In genomic region chr2:215507836-215508235, GRCh38 we compare ENCODE assay signal across 15 cellular contexts.
DNase-seq lines count a peak whose midpoint lies in the region; ATAC-seq, FAIRE-seq and TF ChIP-seq lines count a peak whose summit lies in the region.
"Had no signal": no experiment of that assay in that cellular context is flagged by ENCODE, and none has a peak within 500 bp of the region (broad histone marks: within the 10 kb centered on the region; RNA-seq: fewer than 3 reads in every experiment).

No MANE protein-coding gene starts in this region.

- in situ Hi-C loops in GM12878 (cut with MboI), result no loop called here

- no TSS peak for BruUV-seq in GM12878 (replicated peaks; lab: Mats Ljungman, UMichigan)

- H3K36me3 ChIP-seq in BLaER1 treated with 17β-estradiol and CSF1 and Interleukin-3, amounts not matched to agents 10 nM and 100 nM, result no peaks in the 10 kb centered on the region
- no peaks in the 10 kb centered on the region for H3K36me3 ChIP-seq in GM23338 (ENCODE audit: insufficient read depth)
- H3K36me3 ChIP-seq in GM12878 (ENCODE audit: control insufficient read depth in 2 of 2, insufficient read depth in 2 of 2, low read length in 1 of 2), result no peaks in the 10 kb centered on the region
- H3K36me3 ChIP-seq in liver (ENCODE audit: control insufficient read depth in 4 of 4, insufficient read depth in 3 of 4, low read depth in 1 of 4, low read length in 3 of 4), result no peaks in the 10 kb centered on the region

- H3K27ac ChIP-seq in BLaER1 treated with 17β-estradiol and CSF1 and Interleukin-3, amounts not matched to agents 10 nM and 100 nM, result peak overlapping the region in 2 of 11 experiments; percentile 18 to 30; a peak in 2 of 22 replicates
- H3K27ac ChIP-seq in GM23338 (ENCODE audit: low read depth) (no peak overlapping the region), GM12878 (ENCODE audit: control insufficient read depth, insufficient read depth) (no peak overlapping the region), liver (ENCODE audit: low read depth in 1 of 2, low read length in 2 of 2) (peak overlapping the region; percentile 1 to 8)
- H3K27ac ChIP-seq: SK-N-MC had no signal

- no peaks in the 10 kb centered on the region for H3K4me1 Mint-ChIP-seq in GM23338
- H3K4me1 Mint-ChIP-seq: T-cell had no signal

- H3K4me3 Mint-ChIP-seq in GM23338, result no peak overlapping the region
- H3K4me3 Mint-ChIP-seq: T-cell had no signal

- H3K27ac Mint-ChIP-seq in GM23338, result no peak overlapping the region
- H3K27ac Mint-ChIP-seq: T-cell had no signal

- RAD21 ChIA-PET in GM12878 (lab: Charles Lee; ENCODE audit: unreplicated experiment), result interaction anchor here (1.5 kb wide), 1 partner anchor 57 kb away, joined by 4 read pairs; no protein-coding TSS in a partner anchor

- SMC1A ChIA-PET in GM12878 (lab: Charles Lee; ENCODE audit: uncharacterized antibody, unreplicated experiment), result interaction anchor here (0.6 to 1.3 kb wide), 6 partner anchors 21 to 407 kb away, joined by 3 to 4 read pairs (median 3); no protein-coding TSS in a partner anchor

- DNase-seq in GM23338 (ENCODE audit: low spot score), result no peak
- no peak for DNase-seq in GM12878 (ENCODE audit: low read depth, low spot score)
- no peak for DNase-seq in GM19238 (ENCODE audit: insufficient read length, low spot score)
- no peak for DNase-seq in NCI-H446 treated with DMSO at 0.1 percent for 48 hours (lab: John Stamatoyannopoulos, UW)
- DNase-seq in NCI-H748 treated with DMSO at 0.1 percent for 48 hours (lab: John Stamatoyannopoulos, UW), result no peak
- DNase-seq: DMS79 treated with DMSO at 0.1 percent for 48 hours, NCI-H1105, NCI-H2081, Right ventricle myocardium superior, T-cell had no signal

- CTCF ChIA-PET in GM12878 (lab: Yijun Ruan, JAX), result interaction anchor here (1.4 kb wide), 1 partner anchor 12 kb away, joined by 4 read pairs; no protein-coding TSS in a partner anchor

- no peaks in the 10 kb centered on the region for H3K9me3 ChIP-seq in BLaER1 treated with 17β-estradiol and CSF1 and Interleukin-3, amounts not matched to agents 10 nM and 100 nM (replicated peaks in 1 of 11)
- H3K9me3 ChIP-seq in GM12878 (replicated peaks; ENCODE audit: control insufficient read depth, insufficient read depth, low read length) (no peaks in the 10 kb centered on the region), liver (ENCODE audit: control insufficient read depth in 4 of 4, low read length in 3 of 4) (no peaks in the 10 kb centered on the region)

- H4K20me1 ChIP-seq in BLaER1 treated with 17β-estradiol and CSF1 and Interleukin-3, amounts not matched to agents 10 nM and 100 nM, result no peaks in the 10 kb centered on the region
- H4K20me1 ChIP-seq in GM23338 (replicated peaks; ENCODE audit: insufficient read depth) (no peaks in the 10 kb centered on the region), GM12878 (ENCODE audit: control insufficient read depth, insufficient read depth) (no peaks in the 10 kb centered on the region)

- intact Hi-C loops in GM12878 (cut with micrococcal nuclease; ENCODE audit: unreplicated experiment), result no loop called here

- no peaks in the 10 kb centered on the region for H3K27me3 ChIP-seq in BLaER1 treated with 17β-estradiol and CSF1 and Interleukin-3, amounts not matched to agents 10 nM and 100 nM
- H3K27me3 ChIP-seq in GM23338 (ENCODE audit: insufficient read depth), result no peaks in the 10 kb centered on the region
- H3K27me3 ChIP-seq in GM12878 (replicated peaks in 1 of 2; ENCODE audit: control insufficient read depth in 2 of 2, insufficient read depth in 2 of 2, low read length in 1 of 2), result no peaks in the 10 kb centered on the region
- H3K27me3 ChIP-seq in liver (ENCODE audit: control insufficient read depth in 4 of 4, insufficient read depth in 4 of 4, low read length in 3 of 4), result no peaks in the 10 kb centered on the region

- POLR2A ChIA-PET in GM12878 (lab: Charles Lee), result no interaction called here

- no peaks in the 10 kb centered on the region for H3K79me2 ChIP-seq in GM23338 (replicated peaks; ENCODE audit: insufficient read depth)
- H3K79me2 ChIP-seq in GM12878 (ENCODE audit: control insufficient read depth, insufficient read depth, low read length), result no peaks in the 10 kb centered on the region

- no peak for TF ChIP-seq EP300 in GM12878 (IDR thresholded peaks at IDR 0.05; ENCODE audit: borderline replicate concordance in 1 of 2, control insufficient read depth in 1 of 2, low read depth in 2 of 2, low read length in 2 of 2)

- TF ChIP-seq CTCF in GM23338 (conservative IDR thresholded peaks at IDR 0.05; ENCODE audit: low read depth in 2 of 2) (no peak), GM12878 (IDR thresholded peaks at IDR 0.05 in 2 of 3, conservative IDR thresholded peaks at IDR 0.05 in 1 of 3; ENCODE audit: control insufficient read depth in 2 of 3, extremely low read depth in 1 of 3, insufficient read depth in 1 of 3, low read depth in 3 of 3, low read length in 3 of 3) (no peak), liver (IDR thresholded peaks at IDR 0.05; ENCODE audit: low read depth, low read length, missing input control) (no peak)

- no peaks in the 10 kb centered on the region for H3K36me3 Mint-ChIP-seq in GM23338 (ENCODE audit: low read depth)
- H3K36me3 Mint-ChIP-seq: T-cell had no signal

- peak overlapping the region in 8 of 11 experiments; percentile 0 to 55 (median 38); a peak in 11 of 22 replicates for H3K4me2 ChIP-seq in BLaER1 treated with 17β-estradiol and CSF1 and Interleukin-3, amounts not matched to agents 10 nM and 100 nM
- H3K4me2 ChIP-seq in GM23338 (no peak overlapping the region), GM12878 (ENCODE audit: control insufficient read depth, insufficient read depth) (no peak overlapping the region)

- no peak overlapping the region for H3K9ac ChIP-seq in BLaER1 treated with 17β-estradiol and CSF1 and Interleukin-3, amounts not matched to agents 10 nM and 100 nM
- H3K9ac ChIP-seq in GM12878 (ENCODE audit: control insufficient read depth, insufficient read depth, low read length) (no peak overlapping the region), liver (ENCODE audit: low read depth in 1 of 2, low read length in 2 of 2) (peak overlapping the region in 1 of 2 donors; percentile 26)

- no peak for TF ChIP-seq RAD21 in GM12878 (IDR thresholded peaks at IDR 0.05; ENCODE audit: insufficient read depth, low read depth, low read length)
- no peak for TF ChIP-seq RAD21 in liver (IDR thresholded peaks at IDR 0.05)

- no peaks in the 10 kb centered on the region for H3F3A ChIP-seq in GM23338 (replicated peaks; ENCODE audit: low read depth)

- no peak overlapping the region for H3K4me3 ChIP-seq in BLaER1 treated with 17β-estradiol and CSF1 and Interleukin-3, amounts not matched to agents 10 nM and 100 nM
- H3K4me3 ChIP-seq in GM23338 (no peak overlapping the region), GM12878 (no peak overlapping the region), liver (ENCODE audit: low read depth in 1 of 3, low read length in 3 of 3) (no peak overlapping the region)
- H3K4me3 ChIP-seq: SK-N-MC had no signal

- H3K4me1 ChIP-seq in BLaER1 treated with 17β-estradiol and CSF1 and Interleukin-3, amounts not matched to agents 10 nM and 100 nM, result peaks cover 0 to 25% (median 12%) of the 10 kb centered on the region in 10 experiments; a peak in 12 of 20 replicates
- H3K4me1 ChIP-seq in GM23338 (ENCODE audit: insufficient read depth) (no peaks in the 10 kb centered on the region), GM12878 (ENCODE audit: control insufficient read depth, insufficient read depth, low read length) (no peaks in the 10 kb centered on the region), liver (ENCODE audit: control insufficient read depth in 4 of 4, insufficient read depth in 4 of 4, low read length in 3 of 4) (peaks cover 3 to 35% (median 27%) of the 10 kb centered on the region in 4 donors)

- H2AFZ ChIP-seq in GM23338, result peak overlapping the region; percentile 28; the same call in 1 of the 2 replicates
- H2AFZ ChIP-seq in GM12878 (ENCODE audit: control insufficient read depth, low read depth, low read length), result no peak overlapping the region

- TF ChIP-seq POLR2A in GM12878 (IDR thresholded peaks at IDR 0.05; ENCODE audit: low read depth, low read length), result no peak

- FAIRE-seq in GM12878 (lab: Jason Lieb, UNC), result no peak

- no peaks in the 10 kb centered on the region for H3K9me2 ChIP-seq in GM23338 (ENCODE audit: insufficient read depth)

- H3K27me3 Mint-ChIP-seq in GM23338 (ENCODE audit: insufficient read depth, low read depth, poor library complexity), result no peaks in the 10 kb centered on the region

- no peak for ATAC-seq in GM23338
- peak; percentile 29 for ATAC-seq in GM12878
- ATAC-seq in HG02588 (IDR thresholded peaks at IDR 0.05; ENCODE audit: unreplicated experiment), result no peak
- ATAC-seq: HCT116, T-cell had no signal

- H3K9me3 Mint-ChIP-seq in GM23338, result no peaks in the 10 kb centered on the region
- H3K9me3 Mint-ChIP-seq: T-cell had no signal

- WGBS in GM12878 (ENCODE audit: insufficient coverage, insufficient replicate concordance, low lambda C conversion rate, missing lambda C conversion rate), result 37% methylated on average over 3 of the region's 3 CpGs
- 26% methylated on average over 3 of the region's 3 CpGs for WGBS in liver

TF ChIP-seq in GM23338, 12 proteins besides CTCF, POLR2A, EP300 and RAD21 (continues in another document):
- TF ChIP-seq NANOG (IDR thresholded peaks at IDR 0.05; ENCODE audit: borderline replicate concordance), result no peak
- TF ChIP-seq EZH2 (IDR thresholded peaks at IDR 0.05; ENCODE audit: low read depth, unreplicated experiment), result no peak
- no peak for TF ChIP-seq ZNF331 (CRISPR knock-in tag; IDR thresholded peaks at IDR 0.05; ENCODE audit: low read depth)
- TF ChIP-seq EZH2phosphoT487 (IDR thresholded peaks at IDR 0.05; ENCODE audit: unreplicated experiment), result no peak

TF ChIP-seq in GM12878, 131 proteins besides CTCF, POLR2A, EP300 and RAD21 (continues in another document):
- TF ChIP-seq NBN (IDR thresholded peaks at IDR 0.05) (no peak), POLR2AphosphoS5 (IDR thresholded peaks at IDR 0.05; ENCODE audit: low read length) (no peak)

TF ChIP-seq in liver, 16 proteins besides CTCF, POLR2A, EP300 and RAD21:
- TF ChIP-seq FOXA1 (IDR thresholded peaks at IDR 0.05), result no peak
- TF ChIP-seq HNF4A (conservative IDR thresholded peaks at IDR 0.05), result peak in 1 of 2 donors; percentile 17

Comparison
In these comparisons a context has a peak if more than half of its experiments do, and no peak if none do; other contexts are left out.
1. H3K27ac ChIP-seq: peak in liver (2 of 2); none in GM23338 (single experiment) and GM12878 (single experiment).
2. H3K4me2 ChIP-seq: peak in BLaER1 treated with 17β-estradiol and CSF1 and Interleukin-3, amounts not matched to agents 10 nM and 100 nM (8 of 11); none in GM23338 (single experiment) and GM12878 (single experiment).